In genomic region chr22:36250292-36250960, GRCh38 we compare ENCODE assay signal across 12 cellular contexts. TPM values are rescaled to one million over a fixed set of nuclear protein-coding genes. Genes with fewer than 3 reads are reported as not detected.
DNase-seq lines count a peak whose midpoint lies in the region; ATAC-seq and TF ChIP-seq lines count a peak whose summit lies in the region.
"Not testable (repeated sequence)": the region's sequence is repeated elsewhere in the genome, so short reads cannot be mapped to it uniquely, and the experiment has no call there.
"Had no signal": no experiment of that assay in that cellular context is flagged by ENCODE, and none has a peak within 500 bp of the region (broad histone marks: within the 10 kb centered on the region; RNA-seq: fewer than 3 reads in every experiment).

No MANE protein-coding gene starts in this region.

- H3K79me2 ChIP-seq in OCI-LY3 (ENCODE audit: low read length) = peaks cover 40% of the 10 kb centered on the region

- not testable (repeated sequence) for H2BK120ac ChIP-seq in neuronal stem cell (ENCODE audit: low read depth, low read length)

- peak overlapping the region; percentile 9 for H3K4me3 Mint-ChIP-seq in CD4-positive, alpha-beta T cell
- peak overlapping the region in 2 of 4 donors; percentile 9 to 80 for H3K4me3 Mint-ChIP-seq in IgD-negative memory B cell
- H3K4me3 Mint-ChIP-seq in activated T-helper 17 cell treated with anti-CD3 and anti-CD28 coated beads, Interleukin-2, amount 50 U/mL, for 72 hours = not testable (repeated sequence)

- not testable (repeated sequence) for H3K79me1 ChIP-seq in neuronal stem cell (ENCODE audit: low read depth, low read length)

- H3K27me3 Mint-ChIP-seq in CD4-positive, alpha-beta T cell; IgD-negative memory B cell; activated T-helper 17 cell treated with anti-CD3 and anti-CD28 coated beads, Interleukin-2, amount 50 U/mL, for 72 hours: not testable (repeated sequence)

- H3K9me3 Mint-ChIP-seq in CD4-positive, alpha-beta T cell; activated T-helper 17 cell treated with anti-CD3 and anti-CD28 coated beads, Interleukin-2, amount 50 U/mL, for 72 hours: not testable (repeated sequence)
- H3K9me3 Mint-ChIP-seq in IgD-negative memory B cell = peaks cover 0 to 16% (median 0%) of the 10 kb centered on the region in 3 donors

- H3K27me3 ChIP-seq in CD4-positive, alpha-beta T cell (ENCODE audit: control insufficient read depth, insufficient read depth, low read length); OCI-LY3 (ENCODE audit: low read depth, low read length); esophagus squamous epithelium; neuronal stem cell (ENCODE audit: control insufficient read depth in 3 of 3, insufficient read depth in 3 of 3, low read depth in 1 of 3, low read length in 3 of 3); stomach: not testable (repeated sequence)

- not testable (repeated sequence) for H2BK15ac ChIP-seq in neuronal stem cell (ENCODE audit: low read length)

- not testable (repeated sequence) for H2BK12ac ChIP-seq in neuronal stem cell (ENCODE audit: low read length)

- not testable (repeated sequence) for H2AK5ac ChIP-seq in neuronal stem cell (ENCODE audit: low read depth, low read length)

- H3K4me1 Mint-ChIP-seq in CD4-positive, alpha-beta T cell (ENCODE audit: low read depth) = peaks cover 20% of the 10 kb centered on the region
- peaks cover 13 to 28% (median 18%) of the 10 kb centered on the region in 3 donors for H3K4me1 Mint-ChIP-seq in IgD-negative memory B cell
- H3K4me1 Mint-ChIP-seq in activated T-helper 17 cell treated with anti-CD3 and anti-CD28 coated beads, Interleukin-2, amount 50 U/mL, for 72 hours = peaks cover 25% of the 10 kb centered on the region

- H3K4me3 ChIP-seq in OCI-LY3 (ENCODE audit: low read length) = peak overlapping the region; percentile 48
- not testable (repeated sequence) for H3K4me3 ChIP-seq in esophagus squamous epithelium; neuronal stem cell (ENCODE audit: low read length in 2 of 2); stomach

- ATAC-seq in CD4-positive, alpha-beta T cell (ENCODE audit: poor library complexity); activated T-helper 17 cell treated with anti-CD3 and anti-CD28 coated beads, Interleukin-2, amount 50 U/mL, for 72 hours (replicated peaks): not testable (repeated sequence)

- not testable (repeated sequence) for H3K9me3 ChIP-seq in CD4-positive, alpha-beta T cell (ENCODE audit: control insufficient read depth, low read length); esophagus squamous epithelium; stomach
- H3K9me3 ChIP-seq in OCI-LY3 (ENCODE audit: insufficient read depth, low read length) (peaks cover 25% of the 10 kb centered on the region), neuronal stem cell (replicated peaks in 1 of 2; ENCODE audit: control insufficient read depth in 2 of 2, insufficient read depth in 1 of 2, low read depth in 1 of 2, low read length in 2 of 2) (peaks cover 6 to 14% of the 10 kb centered on the region in 2 donors)

- H3K4ac ChIP-seq in neuronal stem cell (ENCODE audit: low read length) = not testable (repeated sequence)

- H3K9ac ChIP-seq in OCI-LY3 (ENCODE audit: low read length) = peak overlapping the region; percentile 87
- H3K9ac ChIP-seq in neuronal stem cell (ENCODE audit: low read depth, low read length, poor library complexity) = not testable (repeated sequence)

- peaks cover 44% of the 10 kb centered on the region for H3K36me3 ChIP-seq in OCI-LY3 (replicated peaks; ENCODE audit: low read depth, low read length)
- not testable (repeated sequence) for H3K36me3 ChIP-seq in esophagus squamous epithelium; neuronal stem cell (replicated peaks in 1 of 2; ENCODE audit: control insufficient read depth in 2 of 2, insufficient read depth in 2 of 2, low read length in 2 of 2); stomach

- not testable (repeated sequence) for H4K20me1 ChIP-seq in OCI-LY3 (ENCODE audit: insufficient read depth, low read length)

- not testable (repeated sequence) for H3K23ac ChIP-seq in neuronal stem cell (ENCODE audit: low read depth, low read length, poor library complexity)

- not testable (repeated sequence) for TF ChIP-seq POLR2A in esophagus squamous epithelium (IDR thresholded peaks at IDR 0.05); stomach (IDR thresholded peaks at IDR 0.05)

- not testable (repeated sequence) for H3K14ac ChIP-seq in neuronal stem cell (ENCODE audit: low read length)

- POLR2A ChIA-PET in CD4-positive, alpha-beta T cell (lab: Charles Lee) = not testable (repeated sequence)

- not testable (repeated sequence) for H2AFZ ChIP-seq in OCI-LY3 (ENCODE audit: low read depth, low read length)
- H2AFZ ChIP-seq in neuronal stem cell (ENCODE audit: low read length) = peak overlapping the region; percentile 68

- CTCF ChIA-PET in CD4-positive, alpha-beta T cell (lab: Charles Lee) = not testable (repeated sequence)

- DNase-seq in CD4-positive, alpha-beta T cell; esophagus squamous epithelium (lab: John Stamatoyannopoulos, UW); neuronal stem cell (ENCODE audit: low spot score); stomach: not testable (repeated sequence)
- peak; percentile 71 for DNase-seq in medulla oblongata (ENCODE audit: extremely low spot score)

- H3K36me3 Mint-ChIP-seq in CD4-positive, alpha-beta T cell (ENCODE audit: low read depth) = peaks cover 20% of the 10 kb centered on the region
- H3K36me3 Mint-ChIP-seq in IgD-negative memory B cell = not testable (repeated sequence)
- peaks cover 26% of the 10 kb centered on the region for H3K36me3 Mint-ChIP-seq in activated T-helper 17 cell treated with anti-CD3 and anti-CD28 coated beads, Interleukin-2, amount 50 U/mL, for 72 hours (ENCODE audit: low read depth)

- H3K4me2 ChIP-seq in OCI-LY3 (ENCODE audit: low read length) = peak overlapping the region; percentile 97
- H3K4me2 ChIP-seq in neuronal stem cell (ENCODE audit: insufficient read depth, low read length, poor library complexity, severe bottlenecking) = not testable (repeated sequence)

- H3K4me1 ChIP-seq in OCI-LY3 (ENCODE audit: low read length) (peaks cover 77% of the 10 kb centered on the region), esophagus squamous epithelium (peaks cover 24 to 61% (median 37%) of the 10 kb centered on the region in 3 donors), stomach (peaks cover 26 to 36% (median 31%) of the 10 kb centered on the region in 4 donors)
- not testable (repeated sequence) for H3K4me1 ChIP-seq in neuronal stem cell (ENCODE audit: control insufficient read depth in 2 of 2, insufficient read depth in 1 of 2, low read depth in 1 of 2, low read length in 2 of 2)

- intact Hi-C loops in CD4-positive, alpha-beta T cell (cut with DNase I, micrococcal nuclease); esophagus squamous epithelium (cut with DNase I); stomach (cut with DNase I; ENCODE audit: low total_unique reads): not testable (repeated sequence)

- not testable (repeated sequence) for H4K8ac ChIP-seq in neuronal stem cell (ENCODE audit: low read depth, low read length)

- not testable (repeated sequence) for H3K27ac Mint-ChIP-seq in CD4-positive, alpha-beta T cell
- H3K27ac Mint-ChIP-seq in IgD-negative memory B cell = peak overlapping the region; percentile 0 to 86 (median 59)
- H3K27ac Mint-ChIP-seq in activated T-helper 17 cell treated with anti-CD3 and anti-CD28 coated beads, Interleukin-2, amount 50 U/mL, for 72 hours = peak overlapping the region; percentile 46

- not testable (repeated sequence) for H2BK5ac ChIP-seq in neuronal stem cell (ENCODE audit: low read length)

- TF ChIP-seq EP300 in stomach (IDR thresholded peaks at IDR 0.05) = not testable (repeated sequence)

- not testable (repeated sequence) for H4K91ac ChIP-seq in neuronal stem cell (ENCODE audit: low read depth, low read length, poor library complexity)

- not testable (repeated sequence) for H3K18ac ChIP-seq in neuronal stem cell (ENCODE audit: low read length)

- H3K27ac ChIP-seq in CD4-positive, alpha-beta T cell (ENCODE audit: low read depth, low read length); neuronal stem cell (replicated peaks; ENCODE audit: low read length): not testable (repeated sequence)
- H3K27ac ChIP-seq in OCI-LY3 (ENCODE audit: low read length) (peak overlapping the region; percentile 94), esophagus squamous epithelium (peak overlapping the region; percentile 30 to 82 (median 72)), stomach (peak overlapping the region in 3 of 5 donors; percentile 13 to 74 (median 68))

- WGBS in esophagus squamous epithelium, 2 donors = 62 to 63% methylated on average over 10 to 24 of the region's 24 CpGs
- no CpG with 5 or more reads among the region's 24 CpGs for WGBS in neuronal stem cell (ENCODE audit: extremely low coverage in 2 of 2, insufficient read length in 2 of 2, insufficient replicate concordance in 1 of 2), 2 donors
- WGBS in stomach, 5 donors = 76 to 83% (median 80%) methylated on average over 24 of the region's 24 CpGs

- not testable (repeated sequence) for TF ChIP-seq CTCF in CD4-positive, alpha-beta T cell (IDR thresholded peaks at IDR 0.05); OCI-LY3 (IDR thresholded peaks at IDR 0.05; ENCODE audit: low read depth, low read length); esophagus squamous epithelium (IDR thresholded peaks at IDR 0.05); stomach (IDR thresholded peaks at IDR 0.05)

RNA-seq across cellular contexts. Expression of gene APOL1, which starts 2.5 kb away (rescaled TPM):
- total RNA-seq in CD4-positive, alpha-beta T cell = 1 to 10 TPM; 6.4 to 7.3 TPM
- polyA plus RNA-seq in IgD-negative memory B cell (10.7 TPM), stomach (10 to 100 TPM in 2 of 3 donors, 1 to 10 TPM in 1; 7.3 to 58.1 (median 38.9) TPM)
- 10 to 100 TPM; 52.8 to 89.4 TPM for total RNA-seq in activated T-helper 17 cell treated with anti-CD3 and anti-CD28 coated beads, Interleukin-2, amount 50 U/mL, for 72 hours
- total RNA-seq in esophagus squamous epithelium (10 to 100 TPM in 3 of 4 donors, 1 to 10 TPM in 1; 8.4 to 49.3 (median 20.6) TPM), stomach (10 to 100 TPM in 4 of 5 donors, 1 to 10 TPM in 1; 5.2 to 87.5 (median 38.2) TPM)
- polyA plus RNA-seq in neuronal stem cell (2013, experiment 1 of 2) = 0.06 TPM
- 0.03 TPM for polyA plus RNA-seq in neuronal stem cell (2013, experiment 2 of 2)
- total RNA-seq: H7 had no signal

RNA-seq across cellular contexts. Expression of gene APOL2, which starts 11.1 kb away (rescaled TPM):
- 10 to 100 TPM; 17.8 to 21.8 TPM for total RNA-seq in CD4-positive, alpha-beta T cell
- 14.3 TPM for polyA plus RNA-seq in IgD-negative memory B cell
- 100 to 1,000 TPM; 105 to 116 TPM for total RNA-seq in activated T-helper 17 cell treated with anti-CD3 and anti-CD28 coated beads, Interleukin-2, amount 50 U/mL, for 72 hours
- total RNA-seq in esophagus squamous epithelium = 10 to 100 TPM; 14.6 to 44.5 (median 23.5) TPM
- polyA plus RNA-seq in neuronal stem cell (2013, experiment 1 of 2) = 4.3 TPM
- polyA plus RNA-seq in neuronal stem cell (2013, experiment 2 of 2) = 4.7 TPM
- total RNA-seq in stomach = 100 to 1,000 TPM in 1 of 5 donors, 10 to 100 TPM in 4; 11.6 to 101 (median 44.9) TPM
- 10 to 100 TPM; 18.8 to 36.9 (median 20.7) TPM for polyA plus RNA-seq in stomach

RNA-seq across cellular contexts. Expression of gene APOL4, which starts 48.8 kb away (rescaled TPM):
- total RNA-seq in CD4-positive, alpha-beta T cell = not detected
- polyA plus RNA-seq in IgD-negative memory B cell (not detected), stomach (10 to 100 TPM in 1 of 3 donors, 1 to 10 TPM in 2; 8.2 to 12.7 (median 9.7) TPM)
- total RNA-seq in activated T-helper 17 cell treated with anti-CD3 and anti-CD28 coated beads, Interleukin-2, amount 50 U/mL, for 72 hours = 1 to 10 TPM in 1 of 2 donors, under 1 TPM in 1; 0.56 to 1.2 TPM
- total RNA-seq in esophagus squamous epithelium (10 to 100 TPM in 1 of 4 donors, 1 to 10 TPM in 2, under 1 TPM in 1; 0.45 to 10.3 (median 2.1) TPM), stomach (10 to 100 TPM in 1 of 5 donors, 1 to 10 TPM in 2, not detected in 2; 1.2 to 13.2 (median 3.6) TPM)
- polyA plus RNA-seq in neuronal stem cell (2013, experiment 1 of 2) = 0.06 TPM
- polyA plus RNA-seq in neuronal stem cell (2013, experiment 2 of 2) = 0.08 TPM
- total RNA-seq: Caco-2, H7, OCI-LY7, RPMI7951 had no signal
